Comparison of ENCODE assay signal across 1 cellular context in genomic region chr6:145673504-145673903, GRCh38.
A peak's percentile ranks its signal among the peaks of the same experiment; 100 is the strongest.
TF ChIP-seq lines count a peak whose summit lies in the region.

No MANE protein-coding gene starts in this region.

TF ChIP-seq in HepG2, 621 proteins besides CTCF, POLR2A, EP300 and RAD21 (continued from another document):
- TF ChIP-seq ZBTB21 (CRISPR knock-in tag; IDR thresholded peaks at IDR 0.05) = no peak
- no peak for TF ChIP-seq ZNF549 (CRISPR knock-in tag; IDR thresholded peaks at IDR 0.05)
- TF ChIP-seq ZFAT (CRISPR knock-in tag; conservative IDR thresholded peaks at IDR 0.05) = no peak
- TF ChIP-seq TCF7 (IDR thresholded peaks at IDR 0.05; ENCODE audit: low read depth) = no peak
- peak; percentile 64; the same call in 1 of the 2 replicates for TF ChIP-seq ZBTB38 (CRISPR knock-in tag; IDR thresholded peaks at IDR 0.05)
- TF ChIP-seq TP53 (CRISPR knock-in tag; conservative IDR thresholded peaks at IDR 0.05) = no peak
- 0 out of 2 replicates have a peak, but pooled peaks have one; percentile 12 for TF ChIP-seq FOXA3 (CRISPR knock-in tag; IDR thresholded peaks at IDR 0.05)
- TF ChIP-seq ZFP91 (CRISPR knock-in tag; IDR thresholded peaks at IDR 0.05; ENCODE audit: borderline replicate concordance) = 0 out of 2 replicates have a peak, but pooled peaks have one; percentile 20
- TF ChIP-seq ZNF281 (CRISPR knock-in tag; IDR thresholded peaks at IDR 0.05; ENCODE audit: borderline replicate concordance) = peak; percentile 68; the same call in 1 of the 2 replicates
- TF ChIP-seq FOXO1 (CRISPR knock-in tag; IDR thresholded peaks at IDR 0.05) = no peak
